Comparison of ENCODE assay signal across 1 cellular context in the genomic region with DNA sequence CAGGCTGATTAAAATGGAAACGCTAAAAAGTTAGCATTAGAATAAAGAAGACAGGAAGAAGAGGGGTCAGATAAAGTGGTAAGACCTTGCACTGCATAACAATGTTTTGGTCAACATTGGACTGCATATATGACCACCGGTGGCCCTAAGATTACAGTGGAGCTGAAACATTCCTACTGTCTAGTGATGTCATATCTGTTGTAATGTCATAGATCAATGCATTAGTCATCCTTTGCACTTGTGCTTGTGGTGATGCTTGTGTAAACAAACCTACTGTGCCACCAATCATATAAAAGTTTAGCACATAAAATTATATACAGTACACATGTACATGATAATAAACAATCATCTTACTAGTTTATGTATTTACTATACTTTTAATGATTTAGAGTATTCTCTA.
A peak's percentile ranks its signal among the peaks of the same experiment; 100 is the strongest.
TF ChIP-seq lines count a peak whose summit lies in the region.

No MANE protein-coding gene starts in this region.

TF ChIP-seq in K562, 482 proteins besides CTCF, POLR2A, EP300 and RAD21 (continued from another document):
- TF ChIP-seq, protein P1, sequence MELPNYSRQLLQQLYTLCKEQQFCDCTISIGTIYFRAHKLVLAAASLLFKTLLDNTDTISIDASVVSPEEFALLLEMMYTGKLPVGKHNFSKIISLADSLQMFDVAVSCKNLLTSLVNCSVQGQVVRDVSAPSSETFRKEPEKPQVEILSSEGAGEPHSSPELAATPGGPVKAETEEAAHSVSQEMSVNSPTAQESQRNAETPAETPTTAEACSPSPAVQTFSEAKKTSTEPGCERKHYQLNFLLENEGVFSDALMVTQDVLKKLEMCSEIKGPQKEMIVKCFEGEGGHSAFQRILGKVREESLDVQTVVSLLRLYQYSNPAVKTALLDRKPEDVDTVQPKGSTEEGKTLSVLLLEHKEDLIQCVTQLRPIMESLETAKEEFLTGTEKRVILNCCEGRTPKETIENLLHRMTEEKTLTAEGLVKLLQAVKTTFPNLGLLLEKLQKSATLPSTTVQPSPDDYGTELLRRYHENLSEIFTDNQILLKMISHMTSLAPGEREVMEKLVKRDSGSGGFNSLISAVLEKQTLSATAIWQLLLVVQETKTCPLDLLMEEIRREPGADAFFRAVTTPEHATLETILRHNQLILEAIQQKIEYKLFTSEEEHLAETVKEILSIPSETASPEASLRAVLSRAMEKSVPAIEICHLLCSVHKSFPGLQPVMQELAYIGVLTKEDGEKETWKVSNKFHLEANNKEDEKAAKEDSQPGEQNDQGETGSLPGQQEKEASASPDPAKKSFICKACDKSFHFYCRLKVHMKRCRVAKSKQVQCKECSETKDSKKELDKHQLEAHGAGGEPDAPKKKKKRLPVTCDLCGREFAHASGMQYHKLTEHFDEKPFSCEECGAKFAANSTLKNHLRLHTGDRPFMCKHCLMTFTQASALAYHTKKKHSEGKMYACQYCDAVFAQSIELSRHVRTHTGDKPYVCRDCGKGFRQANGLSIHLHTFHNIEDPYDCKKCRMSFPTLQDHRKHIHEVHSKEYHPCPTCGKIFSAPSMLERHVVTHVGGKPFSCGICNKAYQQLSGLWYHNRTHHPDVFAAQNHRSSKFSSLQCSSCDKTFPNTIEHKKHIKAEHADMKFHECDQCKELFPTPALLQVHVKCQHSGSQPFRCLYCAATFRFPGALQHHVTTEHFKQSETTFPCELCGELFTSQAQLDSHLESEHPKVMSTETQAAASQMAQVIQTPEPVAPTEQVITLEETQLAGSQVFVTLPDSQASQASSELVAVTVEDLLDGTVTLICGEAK (IDR thresholded peaks at IDR 0.05) = no peak
- TF ChIP-seq, protein P1 (CRISPR knock-in tag; IDR thresholded peaks at IDR 0.05) = no peak
- TF ChIP-seq CREB1 (IDR thresholded peaks at IDR 0.05) (peak; percentile 49; the same call in 1 of the 2 replicates), CREB1 (CRISPR knock-in tag; IDR thresholded peaks at IDR 0.05) (no peak), PHF21A (IDR thresholded peaks at IDR 0.05; ENCODE audit: borderline replicate concordance, low read depth) (no peak), PTRF (tag; IDR thresholded peaks at IDR 0.05) (no peak), JUND (IDR thresholded peaks at IDR 0.05; ENCODE audit: borderline replicate concordance, low read depth, low read length) (peak; percentile 66; the same call in 1 of the 2 replicates), JUND (tag; IDR thresholded peaks at IDR 0.05; ENCODE audit: borderline replicate concordance, low read depth, low read length) (peak; percentile 44; the same call in 1 of the 3 replicates), PTTG1 (tag; IDR thresholded peaks at IDR 0.05; ENCODE audit: low read depth) (no peak), ZFX (CRISPR knock-in tag; IDR thresholded peaks at IDR 0.05) (no peak), FOXP1 (CRISPR knock-in tag; IDR thresholded peaks at IDR 0.05) (no peak), MTF1 (CRISPR knock-in tag; IDR thresholded peaks at IDR 0.05; ENCODE audit: borderline replicate concordance) (no peak), ZNF197 (CRISPR knock-in tag; IDR thresholded peaks at IDR 0.05; ENCODE audit: low read depth) (no peak), FOSL1 (tag; conservative IDR thresholded peaks at IDR 0.05) (0 out of 2 replicates have a peak, but pooled peaks have one; percentile 32), HDAC6 (IDR thresholded peaks at IDR 0.05; ENCODE audit: low read depth, low read length) (no peak), ZNF12 (CRISPR knock-in tag; IDR thresholded peaks at IDR 0.05) (no peak), CEBPG (CRISPR knock-in tag; IDR thresholded peaks at IDR 0.05) (no peak), CEBPG (tag; conservative IDR thresholded peaks at IDR 0.05 in 1 of 2, IDR thresholded peaks at IDR 0.05 in 1 of 2) (peak in 1 of 2 experiments; percentile 36; a peak in 2 of 4 replicates)
- TF ChIP-seq, protein P2, sequence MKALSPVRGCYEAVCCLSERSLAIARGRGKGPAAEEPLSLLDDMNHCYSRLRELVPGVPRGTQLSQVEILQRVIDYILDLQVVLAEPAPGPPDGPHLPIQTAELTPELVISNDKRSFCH (CRISPR knock-in tag; IDR thresholded peaks at IDR 0.05) = no peak
- TF ChIP-seq, protein P2 (tag; IDR thresholded peaks at IDR 0.05) = no peak
